ENCODE assay signal across 9 cellular contexts in genomic region chr10:92847185-92847864, GRCh38. TPM values are rescaled to one million over a fixed set of nuclear protein-coding genes. Genes with fewer than 3 reads are reported as not detected.
DNase-seq lines count a peak whose midpoint lies in the region; ATAC-seq and TF ChIP-seq lines count a peak whose summit lies in the region.
"Had no signal": no experiment of that assay in that cellular context is flagged by ENCODE, and none has a peak within 500 bp of the region (broad histone marks: within the 10 kb centered on the region; RNA-seq: fewer than 3 reads in every experiment).

No MANE protein-coding gene starts in this region.

- no peaks in the 10 kb centered on the region for H3K27me3 ChIP-seq in thoracic aorta (replicated peaks; ENCODE audit: insufficient read depth)

- H3K4me1 Mint-ChIP-seq in activated naive CD4-positive, alpha-beta T cell treated with anti-CD3 and anti-CD28 coated beads, Interleukin-2, amount 10 ng/mL, durations not matched to agents 7 days and 5 days, result peaks cover 40% of the 10 kb centered on the region
- H3K4me1 Mint-ChIP-seq in T-cell, result peaks cover 17 to 41% (median 26%) of the 10 kb centered on the region in 3 donors

- CTCF ChIA-PET in activated naive CD4-positive, alpha-beta T cell treated with anti-CD3 and anti-CD28 coated beads, Interleukin-2, amount 10 ng/mL, durations not matched to agents 7 days and 5 days (lab: Charles Lee), result interaction anchor here (0.8 to 5.7 kb wide), 4 partner anchors 10 to 38 kb away, joined by 3 to 41 read pairs (median 4); no protein-coding TSS in a partner anchor
- CTCF ChIA-PET in T-cell (lab: Charles Lee), result interaction anchor here (0.5 to 2.7 kb wide), 21 partner anchors 8 to 749 kb away, joined by 3 to 9 read pairs (median 3); partner anchors contain the start of genes CPEB3 (in 1 of the 2), MARCHF5 (in 1 of the 2) and MYOF (in 1 of the 2)

- DNase-seq in activated naive CD4-positive, alpha-beta T cell treated with anti-CD3 and anti-CD28 coated beads, Interleukin-2, amount 10 ng/mL, durations not matched to agents 7 days and 5 days, result no peak
- DNase-seq in activated naive CD4-positive, alpha-beta T cell treated with anti-CD3 and anti-CD28 coated beads, Interleukin-2, amount 50 U/mL, for 16 hours, result no peak
- DNase-seq in T-cell (no peak), fibroblast of villous mesenchyme (ENCODE audit: low read depth) (peak; percentile 31), thoracic aorta (ENCODE audit: low spot score) (no peak), hypothalamus (lab: John Stamatoyannopoulos, UW) (no peak)

- H3K27ac Mint-ChIP-seq in activated naive CD4-positive, alpha-beta T cell treated with anti-CD3 and anti-CD28 coated beads, Interleukin-2, amount 10 ng/mL, durations not matched to agents 7 days and 5 days, result peak overlapping the region; percentile 82
- H3K27ac Mint-ChIP-seq in T-cell, result peak overlapping the region; percentile 70 to 91

- no peak overlapping the region for H3K27ac ChIP-seq in thoracic aorta
- H3K27ac ChIP-seq: cardiac muscle cell had no signal

- ATAC-seq in T-cell (replicated peaks in 1 of 4) (no peak), thoracic aorta (ENCODE audit: insufficient number of reproducible peaks, low FRiP score, low read depth) (no peak), HG02642 (IDR thresholded peaks at IDR 0.05; ENCODE audit: poor library complexity, unreplicated experiment) (no peak), GM19351 (IDR thresholded peaks at IDR 0.05; ENCODE audit: unreplicated experiment) (no peak)

- H3K4me3 ChIP-seq in fibroblast of villous mesenchyme (ENCODE audit: low read depth, low read length) (no peak overlapping the region), thoracic aorta (peak overlapping the region; percentile 98)

- no peaks in the 10 kb centered on the region for H3K36me3 ChIP-seq in thoracic aorta
- H3K36me3 ChIP-seq: cardiac muscle cell had no signal

- peaks cover 12% of the 10 kb centered on the region in 2 donors for H3K4me1 ChIP-seq in thoracic aorta (ENCODE audit: control insufficient read depth in 1 of 2, low read depth in 2 of 2)

- peak overlapping the region; percentile 85 for H3K4me3 Mint-ChIP-seq in activated naive CD4-positive, alpha-beta T cell treated with anti-CD3 and anti-CD28 coated beads, Interleukin-2, amount 10 ng/mL, durations not matched to agents 7 days and 5 days
- peak overlapping the region; percentile 84 to 90 (median 84) for H3K4me3 Mint-ChIP-seq in T-cell

- TF ChIP-seq CTCF in fibroblast of villous mesenchyme (IDR thresholded peaks at IDR 0.05; ENCODE audit: insufficient read depth, low read depth, low read length) (no peak), thoracic aorta (IDR thresholded peaks at IDR 0.05) (no peak)

- no peaks in the 10 kb centered on the region for H3K9me3 Mint-ChIP-seq in activated naive CD4-positive, alpha-beta T cell treated with anti-CD3 and anti-CD28 coated beads, Interleukin-2, amount 10 ng/mL, durations not matched to agents 7 days and 5 days
- no peaks in the 10 kb centered on the region for H3K9me3 Mint-ChIP-seq in T-cell

- H3K9me3 ChIP-seq in thoracic aorta, result no peaks in the 10 kb centered on the region

- peaks cover 10% of the 10 kb centered on the region for H3K27me3 Mint-ChIP-seq in activated naive CD4-positive, alpha-beta T cell treated with anti-CD3 and anti-CD28 coated beads, Interleukin-2, amount 10 ng/mL, durations not matched to agents 7 days and 5 days
- H3K27me3 Mint-ChIP-seq in T-cell, result no peaks in the 10 kb centered on the region

- POLR2A ChIA-PET in T-cell (lab: Charles Lee), result interaction anchor here (0.6 to 1.1 kb wide), 2 partner anchors 44 to 1684 kb away, joined by 3 to 4 read pairs; no protein-coding TSS in a partner anchor

- H3K36me3 Mint-ChIP-seq in activated naive CD4-positive, alpha-beta T cell treated with anti-CD3 and anti-CD28 coated beads, Interleukin-2, amount 10 ng/mL, durations not matched to agents 7 days and 5 days, result peaks cover 3% of the 10 kb centered on the region
- H3K36me3 Mint-ChIP-seq in T-cell, result no peaks in the 10 kb centered on the region

RNA-seq across cellular contexts. Expression of gene EXOC6, which starts 1.0 kb away (rescaled TPM):
- total RNA-seq in T-cell (10 to 100 TPM in 2 of 5 donors, 1 to 10 TPM in 3; 8.7 to 13.3 (median 9.7) TPM), fibroblast of villous mesenchyme (4.5 and 7.8 TPM in 2 replicates), thoracic aorta (10 to 100 TPM; 13.3 to 16.8 TPM)
